8 cellular contexts compared by ENCODE assay signal in genomic region chr1:91501527-91501859, GRCh38. TPM values are rescaled to one million over a fixed set of nuclear protein-coding genes. Genes with fewer than 3 reads are reported as not detected.
DNase-seq lines count a peak whose midpoint lies in the region; ATAC-seq and TF ChIP-seq lines count a peak whose summit lies in the region.

No MANE protein-coding gene starts in this region.

- H3K4me1 ChIP-seq in KMS-11 (ENCODE audit: low read depth, poor library complexity, severe bottlenecking) (peaks cover 34% of the 10 kb centered on the region), SJSA1 (replicated peaks) (peaks cover 18% of the 10 kb centered on the region)

- H3K4me3 ChIP-seq in KMS-11 (IDR thresholded peaks at IDR 0.05; ENCODE audit: insufficient read depth, low read depth, low read length), result peak overlapping the region; percentile 1
- H3K4me3 ChIP-seq in SJSA1, result peak overlapping the region; percentile 55
- H3K4me3 ChIP-seq in fibroblast of villous mesenchyme (ENCODE audit: low read depth, low read length), result peak overlapping the region; percentile 90
- peak overlapping the region; percentile 87 for H3K4me3 ChIP-seq in skeletal muscle cell (ENCODE audit: low read depth, low read length)

- no peaks in the 10 kb centered on the region for H3K9me3 ChIP-seq in SJSA1 (replicated peaks)

- no peaks in the 10 kb centered on the region for H4K20me1 ChIP-seq in KMS-11 (ENCODE audit: insufficient read depth)

- peaks cover 9% of the 10 kb centered on the region; the same call in 1 of the 2 replicates for H3K79me2 ChIP-seq in KMS-11 (ENCODE audit: insufficient read depth, low read depth)

- H3K4me2 ChIP-seq in KMS-11, result peak overlapping the region; percentile 81

- ATAC-seq in GM21717 (IDR thresholded peaks at IDR 0.05; ENCODE audit: unreplicated experiment), result peak; percentile 15

- H3K27ac ChIP-seq in KMS-11 (peak overlapping the region; percentile 76), SJSA1 (peak overlapping the region; percentile 88)

- H3K27me3 ChIP-seq in KMS-11 (ENCODE audit: insufficient read depth, low read depth), result no peaks in the 10 kb centered on the region
- H3K27me3 ChIP-seq in SJSA1 (replicated peaks), result no peaks in the 10 kb centered on the region

- H2AFZ ChIP-seq in KMS-11 (ENCODE audit: low read depth), result peak overlapping the region; percentile 75

- DNase-seq in G401 (ENCODE audit: low spot score) (peak; percentile 77), SJSA1 (ENCODE audit: low read depth in 1 of 2, low spot score in 2 of 2) (no peak), fibroblast of villous mesenchyme (ENCODE audit: low read depth) (no peak), skeletal muscle cell (ENCODE audit: low read depth) (peak; percentile 12), activated gamma-delta T cell (lab: John Stamatoyannopoulos, UW) (no peak)
- DNase-seq in stimulated activated CD4-positive, alpha-beta T cell treated with anti-CD3 and anti-CD28 coated beads, Interleukin-4, amount 100 ng/mL, for 1 hour, result no peak

- in situ Hi-C loops in G401 (cut with HindIII; ENCODE audit: low sequenced_read_pairs), result no loop called here

- TF ChIP-seq CTCF in KMS-11 (conservative IDR thresholded peaks at IDR 0.05; ENCODE audit: low read depth, low read length) (no peak), fibroblast of villous mesenchyme (IDR thresholded peaks at IDR 0.05; ENCODE audit: insufficient read depth, low read depth, low read length) (no peak)

- peak overlapping the region; percentile 83 for H3K9ac ChIP-seq in KMS-11

- H3K36me3 ChIP-seq in KMS-11 (ENCODE audit: insufficient read depth) (no peaks in the 10 kb centered on the region), SJSA1 (no peaks in the 10 kb centered on the region)

RNA-seq across cellular contexts. Expression of gene CDC7, which starts 0.8 kb away (rescaled TPM):
- total RNA-seq in G401 (2014; rRNA removed; shearing (Covaris generic)), result 31.4 and 40.8 TPM in 2 replicates
- 13.7 and 15.4 TPM in 2 replicates for total RNA-seq in SJSA1 (2014; rRNA removed; shearing (Covaris generic))
- 5.2 and 6.5 TPM in 2 replicates for total RNA-seq in fibroblast of villous mesenchyme

Comparison
In these comparisons a context has a peak if more than half of its experiments do, and no peak if none do; other contexts are left out.
1. DNase-seq: peak in G401 (single experiment) and skeletal muscle cell (single experiment); none in SJSA1 (0 of 2), fibroblast of villous mesenchyme (single experiment), stimulated activated CD4-positive, alpha-beta T cell treated with anti-CD3 and anti-CD28 coated beads, Interleukin-4, amount 100 ng/mL, for 1 hour (single experiment) and activated gamma-delta T cell (single experiment).
2. H3K4me3 ChIP-seq: peak in every context shown above with its lines; median percentile 90 in fibroblast of villous mesenchyme; 87 in skeletal muscle cell; 55 in SJSA1; 1 in KMS-11.